1 cellular context compared by ENCODE assay signal in the genomic region with DNA sequence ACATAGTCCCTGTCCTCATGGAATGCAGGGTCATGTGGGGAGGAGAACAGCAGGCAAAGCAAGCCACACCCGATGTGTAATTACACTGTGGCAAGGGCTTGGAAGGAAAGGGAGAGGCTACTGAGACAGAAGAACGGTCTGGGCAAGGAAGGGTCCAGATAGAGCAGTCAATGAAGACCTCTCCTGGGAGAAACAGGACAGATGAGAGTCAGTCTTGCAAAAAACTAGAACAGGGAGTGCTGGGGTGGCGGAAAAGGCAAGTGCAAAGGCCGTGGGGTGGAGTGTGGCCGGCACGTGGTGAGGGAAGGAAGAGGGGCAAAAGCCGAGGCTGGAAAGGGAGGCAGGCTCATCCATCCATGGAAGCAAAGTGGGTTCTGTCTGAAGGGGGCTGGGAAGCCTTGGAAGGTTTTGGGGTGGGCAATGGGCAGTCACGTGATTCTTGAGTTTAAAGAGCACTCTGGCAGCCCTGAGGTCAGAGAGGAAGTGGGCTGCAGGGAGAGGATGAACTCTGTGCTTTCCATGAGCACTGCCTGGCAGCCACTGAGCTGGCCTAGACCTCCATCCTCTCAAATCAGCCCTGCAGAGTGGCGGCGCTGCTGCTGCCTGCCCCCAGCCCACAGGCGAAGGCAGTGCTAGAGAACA.
TF ChIP-seq lines count a peak whose summit lies in the region.

No MANE protein-coding gene starts in this region.

TF ChIP-seq in HepG2, 621 proteins besides CTCF, POLR2A, EP300 and RAD21 (continued from another document and continues in another):
- TF ChIP-seq, protein P1, sequence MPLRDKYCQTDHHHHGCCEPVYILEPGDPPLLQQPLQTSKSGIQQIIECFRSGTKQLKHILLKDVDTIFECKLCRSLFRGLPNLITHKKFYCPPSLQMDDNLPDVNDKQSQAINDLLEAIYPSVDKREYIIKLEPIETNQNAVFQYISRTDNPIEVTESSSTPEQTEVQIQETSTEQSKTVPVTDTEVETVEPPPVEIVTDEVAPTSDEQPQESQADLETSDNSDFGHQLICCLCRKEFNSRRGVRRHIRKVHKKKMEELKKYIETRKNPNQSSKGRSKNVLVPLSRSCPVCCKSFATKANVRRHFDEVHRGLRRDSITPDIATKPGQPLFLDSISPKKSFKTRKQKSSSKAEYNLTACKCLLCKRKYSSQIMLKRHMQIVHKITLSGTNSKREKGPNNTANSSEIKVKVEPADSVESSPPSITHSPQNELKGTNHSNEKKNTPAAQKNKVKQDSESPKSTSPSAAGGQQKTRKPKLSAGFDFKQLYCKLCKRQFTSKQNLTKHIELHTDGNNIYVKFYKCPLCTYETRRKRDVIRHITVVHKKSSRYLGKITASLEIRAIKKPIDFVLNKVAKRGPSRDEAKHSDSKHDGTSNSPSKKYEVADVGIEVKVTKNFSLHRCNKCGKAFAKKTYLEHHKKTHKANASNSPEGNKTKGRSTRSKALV (CRISPR knock-in tag; IDR thresholded peaks at IDR 0.05) = no peak; the same call in 1 of the 2 replicates
- peak; percentile 63 for TF ChIP-seq NR2C2 (CRISPR knock-in tag; IDR thresholded peaks at IDR 0.05; ENCODE audit: borderline replicate concordance)
- peak; percentile 82 for TF ChIP-seq ZNF280B (CRISPR knock-in tag; IDR thresholded peaks at IDR 0.05; ENCODE audit: borderline replicate concordance)
- peak; percentile 71 for TF ChIP-seq GATAD2A (CRISPR knock-in tag; IDR thresholded peaks at IDR 0.05)
- TF ChIP-seq ZNF143 (CRISPR knock-in tag; IDR thresholded peaks at IDR 0.05) = no peak
- peak; percentile 81 for TF ChIP-seq NFKBIZ (CRISPR knock-in tag; IDR thresholded peaks at IDR 0.05)
- TF ChIP-seq NCOR1 (IDR thresholded peaks at IDR 0.05; ENCODE audit: borderline replicate concordance, low read length) = no peak
- TF ChIP-seq, protein P2, sequence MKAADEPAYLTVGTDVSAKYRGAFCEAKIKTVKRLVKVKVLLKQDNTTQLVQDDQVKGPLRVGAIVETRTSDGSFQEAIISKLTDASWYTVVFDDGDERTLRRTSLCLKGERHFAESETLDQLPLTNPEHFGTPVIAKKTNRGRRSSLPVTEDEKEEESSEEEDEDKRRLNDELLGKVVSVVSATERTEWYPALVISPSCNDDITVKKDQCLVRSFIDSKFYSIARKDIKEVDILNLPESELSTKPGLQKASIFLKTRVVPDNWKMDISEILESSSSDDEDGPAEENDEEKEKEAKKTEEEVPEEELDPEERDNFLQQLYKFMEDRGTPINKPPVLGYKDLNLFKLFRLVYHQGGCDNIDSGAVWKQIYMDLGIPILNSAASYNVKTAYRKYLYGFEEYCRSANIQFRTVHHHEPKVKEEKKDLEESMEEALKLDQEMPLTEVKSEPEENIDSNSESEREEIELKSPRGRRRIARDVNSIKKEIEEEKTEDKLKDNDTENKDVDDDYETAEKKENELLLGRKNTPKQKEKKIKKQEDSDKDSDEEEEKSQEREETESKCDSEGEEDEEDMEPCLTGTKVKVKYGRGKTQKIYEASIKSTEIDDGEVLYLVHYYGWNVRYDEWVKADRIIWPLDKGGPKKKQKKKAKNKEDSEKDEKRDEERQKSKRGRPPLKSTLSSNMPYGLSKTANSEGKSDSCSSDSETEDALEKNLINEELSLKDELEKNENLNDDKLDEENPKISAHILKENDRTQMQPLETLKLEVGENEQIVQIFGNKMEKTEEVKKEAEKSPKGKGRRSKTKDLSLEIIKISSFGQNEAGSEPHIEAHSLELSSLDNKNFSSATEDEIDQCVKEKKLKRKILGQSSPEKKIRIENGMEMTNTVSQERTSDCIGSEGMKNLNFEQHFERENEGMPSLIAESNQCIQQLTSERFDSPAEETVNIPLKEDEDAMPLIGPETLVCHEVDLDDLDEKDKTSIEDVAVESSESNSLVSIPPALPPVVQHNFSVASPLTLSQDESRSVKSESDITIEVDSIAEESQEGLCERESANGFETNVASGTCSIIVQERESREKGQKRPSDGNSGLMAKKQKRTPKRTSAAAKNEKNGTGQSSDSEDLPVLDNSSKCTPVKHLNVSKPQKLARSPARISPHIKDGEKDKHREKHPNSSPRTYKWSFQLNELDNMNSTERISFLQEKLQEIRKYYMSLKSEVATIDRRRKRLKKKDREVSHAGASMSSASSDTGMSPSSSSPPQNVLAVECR (CRISPR knock-in tag; IDR thresholded peaks at IDR 0.05; ENCODE audit: borderline replicate concordance) = peak; percentile 39; the same call in 1 of the 2 replicates
- peak; percentile 71; the same call in 1 of the 2 replicates for TF ChIP-seq MIER2 (CRISPR knock-in tag; IDR thresholded peaks at IDR 0.05)
- TF ChIP-seq ZNF510 (CRISPR knock-in tag; IDR thresholded peaks at IDR 0.05; ENCODE audit: low read depth) = peak; percentile 75; the same call in 1 of the 2 replicates
- TF ChIP-seq ZNF407 (CRISPR knock-in tag; IDR thresholded peaks at IDR 0.05; ENCODE audit: not compliant biosample characterization) = peak; percentile 56
- TF ChIP-seq, protein P3, sequence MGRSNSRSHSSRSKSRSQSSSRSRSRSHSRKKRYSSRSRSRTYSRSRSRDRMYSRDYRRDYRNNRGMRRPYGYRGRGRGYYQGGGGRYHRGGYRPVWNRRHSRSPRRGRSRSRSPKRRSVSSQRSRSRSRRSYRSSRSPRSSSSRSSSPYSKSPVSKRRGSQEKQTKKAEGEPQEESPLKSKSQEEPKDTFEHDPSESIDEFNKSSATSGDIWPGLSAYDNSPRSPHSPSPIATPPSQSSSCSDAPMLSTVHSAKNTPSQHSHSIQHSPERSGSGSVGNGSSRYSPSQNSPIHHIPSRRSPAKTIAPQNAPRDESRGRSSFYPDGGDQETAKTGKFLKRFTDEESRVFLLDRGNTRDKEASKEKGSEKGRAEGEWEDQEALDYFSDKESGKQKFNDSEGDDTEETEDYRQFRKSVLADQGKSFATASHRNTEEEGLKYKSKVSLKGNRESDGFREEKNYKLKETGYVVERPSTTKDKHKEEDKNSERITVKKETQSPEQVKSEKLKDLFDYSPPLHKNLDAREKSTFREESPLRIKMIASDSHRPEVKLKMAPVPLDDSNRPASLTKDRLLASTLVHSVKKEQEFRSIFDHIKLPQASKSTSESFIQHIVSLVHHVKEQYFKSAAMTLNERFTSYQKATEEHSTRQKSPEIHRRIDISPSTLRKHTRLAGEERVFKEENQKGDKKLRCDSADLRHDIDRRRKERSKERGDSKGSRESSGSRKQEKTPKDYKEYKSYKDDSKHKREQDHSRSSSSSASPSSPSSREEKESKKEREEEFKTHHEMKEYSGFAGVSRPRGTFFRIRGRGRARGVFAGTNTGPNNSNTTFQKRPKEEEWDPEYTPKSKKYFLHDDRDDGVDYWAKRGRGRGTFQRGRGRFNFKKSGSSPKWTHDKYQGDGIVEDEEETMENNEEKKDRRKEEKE (IDR thresholded peaks at IDR 0.05) = no peak
- TF ChIP-seq CEBPG (CRISPR knock-in tag; IDR thresholded peaks at IDR 0.05) = peak; percentile 20; the same call in 1 of the 2 replicates
- no peak for TF ChIP-seq MYNN (CRISPR knock-in tag; IDR thresholded peaks at IDR 0.05; ENCODE audit: low read depth)
- no peak for TF ChIP-seq CENPX (CRISPR knock-in tag; IDR thresholded peaks at IDR 0.05)
- TF ChIP-seq, protein P4, sequence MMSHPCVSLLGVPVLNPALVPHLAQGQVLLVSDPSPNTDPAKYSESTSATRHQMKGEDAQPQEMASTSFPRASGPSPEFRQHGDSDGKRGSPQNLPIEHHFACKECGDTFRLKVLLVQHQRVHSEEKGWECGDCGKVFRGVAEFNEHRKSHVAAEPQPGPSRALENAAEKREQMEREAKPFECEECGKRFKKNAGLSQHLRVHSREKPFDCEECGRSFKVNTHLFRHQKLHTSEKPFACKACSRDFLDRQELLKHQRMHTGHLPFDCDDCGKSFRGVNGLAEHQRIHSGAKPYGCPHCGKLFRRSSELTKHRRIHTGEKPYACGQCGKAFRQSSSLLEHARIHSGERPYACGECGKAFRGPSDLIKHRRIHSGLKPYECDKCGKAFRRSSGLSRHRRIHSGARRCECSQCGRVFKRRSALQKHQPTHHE (CRISPR knock-in tag; IDR thresholded peaks at IDR 0.05; ENCODE audit: borderline replicate concordance) = no peak
- 0 out of 2 replicates have a peak, but pooled peaks have one; percentile 72 for TF ChIP-seq ZNF619 (CRISPR knock-in tag; IDR thresholded peaks at IDR 0.05)
- peak; percentile 87 for TF ChIP-seq TBX2 (CRISPR knock-in tag; IDR thresholded peaks at IDR 0.05; ENCODE audit: borderline replicate concordance)
- TF ChIP-seq ZNF317 (CRISPR knock-in tag; IDR thresholded peaks at IDR 0.05) = no peak
- TF ChIP-seq SSRP1 (CRISPR knock-in tag; IDR thresholded peaks at IDR 0.05) = no peak
- TF ChIP-seq ARNT (IDR thresholded peaks at IDR 0.05) = no peak
- TF ChIP-seq DMAP1 (CRISPR knock-in tag; IDR thresholded peaks at IDR 0.05) = peak; percentile 77
- TF ChIP-seq, protein P5, sequence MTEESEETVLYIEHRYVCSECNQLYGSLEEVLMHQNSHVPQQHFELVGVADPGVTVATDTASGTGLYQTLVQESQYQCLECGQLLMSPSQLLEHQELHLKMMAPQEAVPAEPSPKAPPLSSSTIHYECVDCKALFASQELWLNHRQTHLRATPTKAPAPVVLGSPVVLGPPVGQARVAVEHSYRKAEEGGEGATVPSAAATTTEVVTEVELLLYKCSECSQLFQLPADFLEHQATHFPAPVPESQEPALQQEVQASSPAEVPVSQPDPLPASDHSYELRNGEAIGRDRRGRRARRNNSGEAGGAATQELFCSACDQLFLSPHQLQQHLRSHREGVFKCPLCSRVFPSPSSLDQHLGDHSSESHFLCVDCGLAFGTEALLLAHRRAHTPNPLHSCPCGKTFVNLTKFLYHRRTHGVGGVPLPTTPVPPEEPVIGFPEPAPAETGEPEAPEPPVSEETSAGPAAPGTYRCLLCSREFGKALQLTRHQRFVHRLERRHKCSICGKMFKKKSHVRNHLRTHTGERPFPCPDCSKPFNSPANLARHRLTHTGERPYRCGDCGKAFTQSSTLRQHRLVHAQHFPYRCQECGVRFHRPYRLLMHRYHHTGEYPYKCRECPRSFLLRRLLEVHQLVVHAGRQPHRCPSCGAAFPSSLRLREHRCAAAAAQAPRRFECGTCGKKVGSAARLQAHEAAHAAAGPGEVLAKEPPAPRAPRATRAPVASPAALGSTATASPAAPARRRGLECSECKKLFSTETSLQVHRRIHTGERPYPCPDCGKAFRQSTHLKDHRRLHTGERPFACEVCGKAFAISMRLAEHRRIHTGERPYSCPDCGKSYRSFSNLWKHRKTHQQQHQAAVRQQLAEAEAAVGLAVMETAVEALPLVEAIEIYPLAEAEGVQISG (CRISPR knock-in tag; IDR thresholded peaks at IDR 0.05) = peak; percentile 54
- no peak for TF ChIP-seq FOSL1 (CRISPR knock-in tag; IDR thresholded peaks at IDR 0.05; ENCODE audit: borderline replicate concordance)
- no peak for TF ChIP-seq ATF4 (CRISPR knock-in tag; IDR thresholded peaks at IDR 0.05)
